ENCODE assay signal across 28 cellular contexts in genomic region chr7:121503039-121503438, GRCh38.
"Had no signal": no experiment of that assay in that cellular context is flagged by ENCODE, and none has a peak within 500 bp of the region (broad histone marks: within the 10 kb centered on the region; RNA-seq: fewer than 3 reads in every experiment).

No MANE protein-coding gene starts in this region.

- DNase-seq: activated CD4-positive, alpha-beta T cell treated with anti-CD3 and anti-CD28 coated beads for 48 hours; activated CD4-positive, alpha-beta T cell treated with anti-CD3 and anti-CD28 coated beads, Interleukin-2, amount 50 U/mL, for 4 hours; activated CD4-positive, CD25-positive, alpha-beta regulatory T cell treated with anti-CD3 and anti-CD28 coated beads, Interleukin-2, amount 50 U/mL, for 72 hours; activated CD8-positive, alpha-beta memory T cell treated with anti-CD3 and anti-CD28 coated beads, Interleukin-2, amount 50 U/mL, for 48 hours; activated CD8-positive, alpha-beta T cell treated with anti-CD3 and anti-CD28 coated beads, Interleukin-2, amount 10 ng/mL, durations not matched to agents 7 days and 5 days; activated naive CD4-positive, alpha-beta T cell treated with anti-CD3 and anti-CD28 coated beads, Interleukin-2, amount 50 U/mL, for 16 hours; activated naive CD8-positive, alpha-beta T cell treated with anti-CD3 and anti-CD28 coated beads, Interleukin-2, amount 10 ng/mL, durations not matched to agents 7 days and 5 days; activated T-cell treated with anti-CD3 and anti-CD28 coated beads, Interleukin-2, amount 50 U/mL, for 1 hour; adrenal gland; anterior cingulate cortex; caudate nucleus; KBM-7; NCI-H1092 treated with DMSO at 0.1 percent for 48 hours; NCI-H1417 treated with DMSO at 0.1 percent for 48 hours; NCI-H1694; NCI-H2029; NCI-H2107; NCI-H2171 treated with DMSO at 0.1 percent for 48 hours; NCI-H510A treated with DMSO at 0.1 percent for 48 hours; OCI-M1; Right ventricle myocardium superior; SJCRH30 had no signal

- H3K27me3 Mint-ChIP-seq: activated naive CD8-positive, alpha-beta T cell treated with anti-CD3 and anti-CD28 coated beads, Interleukin-2, amount 10 ng/mL, durations not matched to agents 7 days and 5 days had no signal

- H3K4me1 ChIP-seq: adrenal gland, breast epithelium had no signal

- H3K4me3 ChIP-seq: adrenal gland, breast epithelium, SJCRH30 had no signal

- H3K27ac Mint-ChIP-seq: activated CD8-positive, alpha-beta T cell treated with anti-CD3 and anti-CD28 coated beads, Interleukin-2, amount 10 ng/mL, durations not matched to agents 7 days and 5 days; activated naive CD8-positive, alpha-beta T cell treated with anti-CD3 and anti-CD28 coated beads, Interleukin-2, amount 10 ng/mL, durations not matched to agents 7 days and 5 days; T-helper 1 cell treated with Interleukin-12 subunit alpha and Interleukin-12 subunit beta and Interleukin-4 antibody, amounts not matched to agents 30 μg/mL and 1 μg/mL, for 36 hours; WTC11 had no signal

- H3K27ac ChIP-seq: adrenal gland, RWPE1, SJCRH30 had no signal

- H3K36me3 ChIP-seq: adrenal gland, breast epithelium, SJCRH30 had no signal

- H3K9me3 ChIP-seq: adrenal gland had no signal

- ATAC-seq: activated CD8-positive, alpha-beta T cell treated with anti-CD3 and anti-CD28 coated beads, Interleukin-2, amount 10 ng/mL, durations not matched to agents 7 days and 5 days; Panc1; SK-N-SH treated with all-trans-retinoic acid at 6 μM for 48 hours; WTC11 had no signal

- H3K27me3 ChIP-seq: adrenal gland, breast epithelium, SJCRH30 had no signal

- H3K4me1 Mint-ChIP-seq: activated naive CD8-positive, alpha-beta T cell treated with anti-CD3 and anti-CD28 coated beads, Interleukin-2, amount 10 ng/mL, durations not matched to agents 7 days and 5 days had no signal

- H3K36me3 Mint-ChIP-seq: activated naive CD8-positive, alpha-beta T cell treated with anti-CD3 and anti-CD28 coated beads, Interleukin-2, amount 10 ng/mL, durations not matched to agents 7 days and 5 days had no signal

- H3K4me3 Mint-ChIP-seq: activated CD8-positive, alpha-beta T cell treated with anti-CD3 and anti-CD28 coated beads, Interleukin-2, amount 10 ng/mL, durations not matched to agents 7 days and 5 days; activated naive CD8-positive, alpha-beta T cell treated with anti-CD3 and anti-CD28 coated beads, Interleukin-2, amount 10 ng/mL, durations not matched to agents 7 days and 5 days; T-helper 1 cell treated with Interleukin-12 subunit alpha and Interleukin-12 subunit beta and Interleukin-4 antibody, amounts not matched to agents 30 μg/mL and 1 μg/mL, for 36 hours; WTC11 had no signal
